ENCODE assay signal across 8 cellular contexts in genomic region chr2:15636972-15637785, GRCh38. TPM values are rescaled to one million over a fixed set of nuclear protein-coding genes. Genes with fewer than 3 reads are reported as not detected.
DNase-seq lines count a peak whose midpoint lies in the region; ATAC-seq and TF ChIP-seq lines count a peak whose summit lies in the region.

No MANE protein-coding gene starts in this region.

- H3K27ac ChIP-seq in coronary artery: peak overlapping the region in 1 of 2 donors; percentile 11

- intact Hi-C loops in lower leg skin (cut with DNase I; ENCODE audit: low total_unique reads): loop anchor here (10.0 kb wide), 2 partner anchors 298 to 1128 kb away; no protein-coding TSS in a partner anchor

- in situ Hi-C loops in ACHN (cut with HindIII; ENCODE audit: low pct_ligation_motif_present, low pct_unique_long_range_greater_than_20kb, low sequenced_read_pairs): loop anchor here (25.0 kb wide), 1 partner anchor 100 kb away; no protein-coding TSS in a partner anchor
- in situ Hi-C loops in GM13977 (cut with MboI; ENCODE audit: low pct_unique_long_range_greater_than_20kb, low sequenced_read_pairs, unreplicated experiment): loop anchor here (25.0 kb wide), 1 partner anchor 300 kb away; the partner anchor contains the start of gene MYCN

- H3K4me3 ChIP-seq in coronary artery (no peak overlapping the region), lower leg skin (ENCODE audit: low read depth, poor library complexity, severe bottlenecking) (no peak overlapping the region)

- peak; percentile 77 for DNase-seq in ACHN
- DNase-seq in GM13977 (ENCODE audit: low spot score): peak; percentile 51
- peak; percentile 55 for DNase-seq in NCI-H1436 (lab: John Stamatoyannopoulos, UW)
- DNase-seq in activated CD4-positive, CD25-positive, alpha-beta regulatory T cell (lab: John Stamatoyannopoulos, UW): peak in 3 of 4 experiments; percentile 8 to 12 (median 9)
- DNase-seq in coronary artery (ENCODE audit: low spot score): peak; percentile 76
- peak; percentile 50 to 93 for DNase-seq in lower leg skin (ENCODE audit: low spot score in 2 of 2)
- peak; percentile 31 for DNase-seq in stimulated activated CD8-positive, alpha-beta memory T cell treated with anti-CD3 and anti-CD28 coated beads, Interleukin-12 subunit alpha, Interleukin-12 subunit beta, amount 100 ng/mL, for 1 hour (ENCODE audit: low read depth)

- WGBS in lower leg skin, 2 donors: 13% methylated on average over 6 of the region's 6 CpGs

- no peak for TF ChIP-seq POLR2A in lower leg skin (IDR thresholded peaks at IDR 0.05)

- peak; percentile 88 for ATAC-seq in HG02798 (IDR thresholded peaks at IDR 0.05; ENCODE audit: poor library complexity, unreplicated experiment)

- TF ChIP-seq CTCF in GM13977 (IDR thresholded peaks at IDR 0.05; ENCODE audit: extremely low read depth, insufficient read depth, missing control alignments): peak; percentile 83
- peak; percentile 71 for TF ChIP-seq CTCF in coronary artery (IDR thresholded peaks at IDR 0.05)
- TF ChIP-seq CTCF in lower leg skin (IDR thresholded peaks at IDR 0.05): peak in 1 of 3 donors; percentile 53

RNA-seq across cellular contexts. Expression of gene DDX1, which starts 45.5 kb away (rescaled TPM):
- total RNA-seq in lower leg skin: 10 to 100 TPM; 38.8 to 55.5 (median 44.4) TPM

Comparison
In these comparisons a context has a peak if more than half of its experiments do, and no peak if none do; other contexts are left out.
1. DNase-seq: peak in every context shown above with its lines; median percentile 77 in ACHN; 76 in coronary artery; 72 in lower leg skin; 55 in NCI-H1436; 51 in GM13977; 31 in stimulated activated CD8-positive, alpha-beta memory T cell treated with anti-CD3 and anti-CD28 coated beads, Interleukin-12 subunit alpha, Interleukin-12 subunit beta, amount 100 ng/mL, for 1 hour; 9 in activated CD4-positive, CD25-positive, alpha-beta regulatory T cell.